ENCODE assay signal across 8 cellular contexts in the genomic region with DNA sequence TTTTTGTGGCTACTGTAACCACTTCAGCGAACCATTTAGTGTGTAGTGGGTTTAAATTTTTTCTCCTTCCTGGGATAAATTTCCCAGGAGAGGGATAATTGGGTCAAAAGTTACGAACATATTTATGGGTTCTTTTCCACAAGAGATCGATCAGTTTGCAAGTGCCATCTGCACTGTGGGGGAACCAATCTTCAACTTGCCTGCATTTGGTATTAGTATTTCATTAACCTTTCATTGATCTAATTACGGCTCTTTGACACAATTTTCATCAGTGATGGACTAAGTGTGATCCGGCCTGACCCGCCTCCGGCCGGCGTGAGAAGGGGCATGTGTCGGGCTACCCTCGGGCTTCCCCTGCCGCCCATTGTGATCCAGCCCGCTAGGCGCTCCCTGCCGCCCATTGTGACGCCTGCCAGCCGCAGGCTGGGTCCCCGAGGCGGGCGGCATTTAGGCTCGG.
DNase-seq lines count a peak whose midpoint lies in the region; ATAC-seq and TF ChIP-seq lines count a peak whose summit lies in the region.
"Not testable (repeated sequence)": the region's sequence is repeated elsewhere in the genome, so short reads cannot be mapped to it uniquely, and the experiment has no call there.

No MANE protein-coding gene starts in this region.

- ATAC-seq in GM21381 (IDR thresholded peaks at IDR 0.05; ENCODE audit: unreplicated experiment) (peak; percentile 5), HG03103 (IDR thresholded peaks at IDR 0.05; ENCODE audit: low read depth, unreplicated experiment) (peak; percentile 1), lower lobe of right lung (peak; percentile 1 to 10)
- peak; percentile 1 to 7 for ATAC-seq in activated T-cell treated with anti-CD3 and anti-CD28 coated beads, Interleukin-2, amount 50 U/mL, for 4 hours

- intact Hi-C loops in CD14-positive monocyte (cut with micrococcal nuclease): loop anchor here in 1 of 2 donors (5.0 to 10.0 kb wide), 2 partner anchors 274 to 1407 kb away; partner anchors contain the start of gene CLTCL1
- intact Hi-C loops in lower lobe of right lung (cut with DNase I): not testable (repeated sequence)

- H3K4me3 ChIP-seq in NT2/D1 (ENCODE audit: insufficient read length, low read depth) (peak overlapping the region; percentile 18), endocrine pancreas (ENCODE audit: control insufficient read depth, insufficient read depth, low read length) (peak overlapping the region; percentile 34), lower lobe of right lung (peak overlapping the region; percentile 65)
- not testable (repeated sequence) for H3K4me3 ChIP-seq in skeletal muscle satellite cell (ENCODE audit: low read length)

- H3K27ac Mint-ChIP-seq in CD14-positive monocyte: peak overlapping the region in 3 of 7 donors; percentile 23 to 66 (median 57)

- peaks cover 13% of the 10 kb centered on the region for H3K4me1 Mint-ChIP-seq in CD14-positive monocyte
- H3K4me1 Mint-ChIP-seq in activated T-cell treated with anti-CD3 and anti-CD28 coated beads, Interleukin-2, amount 50 U/mL, for 4 hours (ENCODE audit: low read depth): peaks cover 22% of the 10 kb centered on the region

- H3K36me3 Mint-ChIP-seq in CD14-positive monocyte: peaks cover 12 to 14% of the 10 kb centered on the region in 2 donors
- not testable (repeated sequence) for H3K36me3 Mint-ChIP-seq in activated T-cell treated with anti-CD3 and anti-CD28 coated beads, Interleukin-2, amount 50 U/mL, for 4 hours (ENCODE audit: insufficient read depth)

- H3K9me3 Mint-ChIP-seq in CD14-positive monocyte; activated T-cell treated with anti-CD3 and anti-CD28 coated beads, Interleukin-2, amount 50 U/mL, for 4 hours: not testable (repeated sequence)

- H3K27me3 Mint-ChIP-seq in CD14-positive monocyte (ENCODE audit: low read depth in 3 of 3): peaks cover 16 to 25% (median 20%) of the 10 kb centered on the region in 3 donors
- not testable (repeated sequence) for H3K27me3 Mint-ChIP-seq in activated T-cell treated with anti-CD3 and anti-CD28 coated beads, Interleukin-2, amount 50 U/mL, for 4 hours (ENCODE audit: low read depth)

- not testable (repeated sequence) for DNase-seq in CD14-positive monocyte (ENCODE audit: low spot score); NT2/D1 (ENCODE audit: low read depth, low spot score); activated T-cell treated with anti-CD3 and anti-CD28 coated beads, Interleukin-2, amount 50 U/mL, for 4 hours; lower lobe of right lung

- peak overlapping the region; percentile 96 for H3K4me2 ChIP-seq in skeletal muscle satellite cell (ENCODE audit: low read length)

- H3K36me3 ChIP-seq in NT2/D1 (ENCODE audit: insufficient read depth, insufficient read length, low read length); endocrine pancreas (ENCODE audit: control insufficient read depth, insufficient read depth, low read length); lower lobe of right lung; skeletal muscle satellite cell (ENCODE audit: insufficient read depth, low read length): not testable (repeated sequence)

- not testable (repeated sequence) for H3K4me1 ChIP-seq in NT2/D1 (ENCODE audit: insufficient read depth, insufficient read length); endocrine pancreas (ENCODE audit: control insufficient read depth, insufficient read depth, low read length); skeletal muscle satellite cell (ENCODE audit: control insufficient read depth, insufficient read depth, low read length)
- H3K4me1 ChIP-seq in lower lobe of right lung: peaks cover 16% of the 10 kb centered on the region

- H3K27me3 ChIP-seq in NT2/D1 (ENCODE audit: insufficient read depth, insufficient read length); endocrine pancreas (ENCODE audit: control insufficient read depth, insufficient read depth, low read length); lower lobe of right lung (ENCODE audit: low read depth); skeletal muscle satellite cell (ENCODE audit: control insufficient read depth, insufficient read depth, low read length): not testable (repeated sequence)

- peak overlapping the region; percentile 91 to 98 for H3K4me3 Mint-ChIP-seq in CD14-positive monocyte
- H3K4me3 Mint-ChIP-seq in activated T-cell treated with anti-CD3 and anti-CD28 coated beads, Interleukin-2, amount 50 U/mL, for 4 hours: peak overlapping the region; percentile 89

- H3K27ac ChIP-seq in lower lobe of right lung: not testable (repeated sequence)

- TF ChIP-seq CTCF in CD14-positive monocyte (IDR thresholded peaks at IDR 0.05); lower lobe of right lung (IDR thresholded peaks at IDR 0.05): not testable (repeated sequence)

- not testable (repeated sequence) for H3K9me3 ChIP-seq in NT2/D1 (ENCODE audit: insufficient read depth, low read length); endocrine pancreas (ENCODE audit: control insufficient read depth, low read length); lower lobe of right lung; skeletal muscle satellite cell (replicated peaks; ENCODE audit: low read length)

- H3K9ac ChIP-seq in NT2/D1 (ENCODE audit: insufficient read length, low read depth): peak overlapping the region; percentile 56
- H3K9ac ChIP-seq in endocrine pancreas (ENCODE audit: control insufficient read depth, insufficient read depth, low read length); skeletal muscle satellite cell (ENCODE audit: low read depth, low read length): not testable (repeated sequence)
